In the genomic region with DNA sequence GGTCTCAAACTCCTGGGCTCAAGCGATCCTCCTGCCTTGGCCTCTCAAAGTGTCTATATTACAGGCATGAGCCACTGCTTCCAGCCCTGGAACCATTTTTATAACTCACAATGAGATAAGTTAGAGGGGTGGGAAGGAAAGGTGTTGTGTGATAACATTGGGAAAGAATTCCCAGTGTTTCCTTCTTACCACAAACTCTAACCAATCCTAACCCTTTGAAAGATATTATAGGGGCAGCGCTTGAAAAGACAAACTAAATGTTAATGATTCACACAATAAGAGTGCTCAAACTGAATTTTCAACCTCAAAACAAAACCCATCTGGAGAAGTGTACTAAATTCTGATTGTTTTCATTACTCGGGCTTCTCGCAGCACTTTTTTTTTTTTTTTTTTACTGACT, we compare ENCODE assay signal across 19 cellular contexts.
"Had no signal": no experiment of that assay in that cellular context is flagged by ENCODE, and none has a peak within 500 bp of the region (broad histone marks: within the 10 kb centered on the region; RNA-seq: fewer than 3 reads in every experiment).

No MANE protein-coding gene starts in this region.

- H3K27me3 ChIP-seq: dorsolateral prefrontal cortex, tibial artery had no signal

- ATAC-seq: lower lobe of right lung; stimulated activated naive CD8-positive, alpha-beta T cell treated with anti-CD3 and anti-CD28 coated beads, Interleukin-15, Interleukin-2, amounts not matched to agents 100 U/mL and 50 U/mL, for 24 hours had no signal

- H3K27ac ChIP-seq: dorsolateral prefrontal cortex, lower lobe of right lung, tibial artery, VCaP had no signal

- H3K36me3 ChIP-seq: lower lobe of right lung, tibial artery had no signal

- DNase-seq: activated CD4-positive, alpha-beta T cell treated with anti-CD3 and anti-CD28 coated beads, Interleukin-2, amount 50 U/mL, for 48 hours; activated naive CD8-positive, alpha-beta T cell treated with anti-CD3 and anti-CD28 coated beads for 36 hours; activated T-cell treated with anti-CD3 and anti-CD28 coated beads for 4 hours; amygdala; caudate nucleus; dorsolateral prefrontal cortex; erythroblast; head of caudate nucleus; kidney; lower lobe of right lung; nucleus accumbens; posterior cingulate gyrus; stimulated activated CD4-positive, alpha-beta T cell treated with anti-CD3 and anti-CD28 coated beads, Interleukin-2, amount 100 ng/mL, for 24 hours; stimulated activated naive CD8-positive, alpha-beta T cell treated with anti-CD3 and anti-CD28 coated beads, Interleukin-15, Interleukin-2, amounts not matched to agents 100 U/mL and 50 U/mL, for 24 hours; substantia nigra; T-helper 2 cell; tibial artery had no signal

- FAIRE-seq: frontal cortex, kidney had no signal

- H3K9me3 ChIP-seq: lower lobe of right lung, tibial artery had no signal

- H3K4me3 ChIP-seq: dorsolateral prefrontal cortex, lower lobe of right lung, tibial artery had no signal
